1 cellular context compared by ENCODE assay signal in the genomic region with DNA sequence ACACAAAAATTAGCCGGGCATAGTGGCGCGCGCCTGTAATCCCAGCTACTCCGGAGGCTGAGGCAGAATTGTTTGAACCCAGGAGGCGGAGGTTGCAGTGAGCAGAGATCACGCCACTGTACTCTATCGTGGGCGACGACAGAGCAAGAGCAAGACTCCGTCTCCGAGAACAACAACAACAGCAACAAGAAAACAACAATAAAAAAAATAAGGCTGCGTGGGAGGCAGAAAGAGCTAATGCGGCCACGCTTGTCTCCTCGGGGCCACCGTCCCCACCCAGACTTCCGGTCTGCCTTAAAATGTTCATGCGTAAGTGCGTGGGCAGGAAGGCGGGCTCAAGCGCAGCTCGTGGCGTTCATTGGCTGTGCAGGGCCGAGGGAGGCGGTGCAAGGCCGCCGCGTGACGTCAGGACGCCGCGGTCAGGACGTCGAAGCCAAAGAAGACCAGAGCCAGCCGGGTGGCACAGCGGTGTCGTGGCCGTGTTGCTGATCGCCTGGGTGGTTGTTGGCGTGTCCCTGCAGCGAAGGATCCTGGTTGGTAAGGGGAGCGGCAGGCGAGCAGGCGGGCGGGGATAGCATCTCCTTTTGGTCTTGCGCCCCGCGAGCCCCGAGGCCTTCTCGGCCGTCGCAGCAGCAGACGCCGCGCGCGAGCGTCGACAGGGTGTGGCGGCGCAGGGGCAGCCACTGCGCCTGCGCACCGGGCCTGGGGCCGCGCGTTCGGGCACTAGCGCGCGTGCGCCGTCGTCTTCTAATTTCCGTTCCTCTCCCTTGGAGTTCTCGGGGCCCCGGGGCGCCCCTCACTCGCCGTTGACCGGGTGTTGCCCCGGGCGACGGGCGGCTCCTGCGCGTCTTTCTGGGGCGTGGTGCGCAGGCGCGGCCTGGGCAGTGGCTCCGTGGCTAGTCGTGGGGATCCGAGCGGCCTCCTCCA.
TF ChIP-seq lines count a peak whose summit lies in the region.

A gene (plus strand): TSS at position 426 of the 927 bp plus-strand sequence. CDS start 2,146 bp downstream, outside the sequence.

TF ChIP-seq in GM12878, 131 proteins besides CTCF, POLR2A, EP300 and RAD21 (continued from another document and continues in another):
- TF ChIP-seq, protein P1, sequence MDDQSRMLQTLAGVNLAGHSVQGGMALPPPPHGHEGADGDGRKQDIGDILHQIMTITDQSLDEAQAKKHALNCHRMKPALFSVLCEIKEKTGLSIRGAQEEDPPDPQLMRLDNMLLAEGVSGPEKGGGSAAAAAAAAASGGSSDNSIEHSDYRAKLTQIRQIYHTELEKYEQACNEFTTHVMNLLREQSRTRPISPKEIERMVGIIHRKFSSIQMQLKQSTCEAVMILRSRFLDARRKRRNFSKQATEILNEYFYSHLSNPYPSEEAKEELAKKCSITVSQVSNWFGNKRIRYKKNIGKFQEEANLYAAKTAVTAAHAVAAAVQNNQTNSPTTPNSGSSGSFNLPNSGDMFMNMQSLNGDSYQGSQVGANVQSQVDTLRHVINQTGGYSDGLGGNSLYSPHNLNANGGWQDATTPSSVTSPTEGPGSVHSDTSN (IDR thresholded peaks at IDR 0.05; ENCODE audit: insufficient replicate concordance, low read depth, low read length): no peak
- TF ChIP-seq PAX5 (IDR thresholded peaks at IDR 0.05; ENCODE audit: borderline replicate concordance, low read depth, low read length) (peak; percentile 65; the same call in 1 of the 2 replicates), CHD1 (IDR thresholded peaks at IDR 0.05; ENCODE audit: low read depth, low read length) (no peak), TBL1XR1 (IDR thresholded peaks at IDR 0.05; ENCODE audit: low read depth, low read length) (no peak), MEF2A (IDR thresholded peaks at IDR 0.05; ENCODE audit: insufficient read depth, low read depth, low read length) (no peak), YBX1 (IDR thresholded peaks at IDR 0.05) (no peak), SMAD1 (IDR thresholded peaks at IDR 0.05; ENCODE audit: low read depth, partially characterized antibody) (no peak), CHD2 (IDR thresholded peaks at IDR 0.05; ENCODE audit: borderline replicate concordance, low read depth, low read length) (peak; percentile 69; the same call in 1 of the 2 replicates), ZBED1 (IDR thresholded peaks at IDR 0.05; ENCODE audit: borderline replicate concordance) (peak; percentile 39; the same call in 1 of the 2 replicates), KAT2A (conservative IDR thresholded peaks at IDR 0.05; ENCODE audit: control insufficient read depth, low read depth, low read length) (no peak), NFXL1 (IDR thresholded peaks at IDR 0.05; ENCODE audit: borderline replicate concordance) (0 out of 2 replicates have a peak, but pooled peaks have one; percentile 66), NRF1 (conservative IDR thresholded peaks at IDR 0.05; ENCODE audit: low read depth, low read length) (peak; percentile 80), MTA2 (IDR thresholded peaks at IDR 0.05; ENCODE audit: low read depth) (no peak), SUPT20H (IDR thresholded peaks at IDR 0.05; ENCODE audit: borderline replicate concordance, control insufficient read depth, low read depth, low read length) (no peak), PAX8 (IDR thresholded peaks at IDR 0.05) (no peak), JUND (IDR thresholded peaks at IDR 0.05; ENCODE audit: low read depth, low read length) (no peak), NR2F1 (conservative IDR thresholded peaks at IDR 0.05) (peak; percentile 55), BHLHE40 (IDR thresholded peaks at IDR 0.05; ENCODE audit: borderline replicate concordance in 1 of 2, low read depth in 2 of 2, low read length in 1 of 2) (peak in 1 of 2 experiments; percentile 67; a peak in 2 of 4 replicates), KDM1A (IDR thresholded peaks at IDR 0.05; ENCODE audit: borderline replicate concordance) (no peak), TAF1 (IDR thresholded peaks at IDR 0.05; ENCODE audit: borderline replicate concordance, low read depth, low read length) (peak; percentile 79; the same call in 1 of the 2 replicates), RELA (IDR thresholded peaks at IDR 0.05; ENCODE audit: borderline replicate concordance, partially characterized antibody) (peak; percentile 72), RFX5 (IDR thresholded peaks at IDR 0.05; ENCODE audit: low read depth, low read length) (no peak; the same call in 1 of the 2 replicates), FOS (IDR thresholded peaks at IDR 0.05; ENCODE audit: borderline replicate concordance, extremely low read depth, insufficient read length) (peak; percentile 5), KLF5 (IDR thresholded peaks at IDR 0.05; ENCODE audit: partially characterized antibody) (no peak), RBBP5 (conservative IDR thresholded peaks at IDR 0.05) (no peak), RUNX3 (IDR thresholded peaks at IDR 0.05; ENCODE audit: low read length) (peak; percentile 84), CBX5 (IDR thresholded peaks at IDR 0.05; ENCODE audit: low read depth) (no peak), STAT1 (conservative IDR thresholded peaks at IDR 0.05) (peak; percentile 59; the same call in 1 of the 2 replicates), FOXK2 (IDR thresholded peaks at IDR 0.05) (peak; percentile 45; the same call in 1 of the 2 replicates), IKZF2 (IDR thresholded peaks at IDR 0.05) (no peak; a peak in 1 of 4 replicates)
- TF ChIP-seq, protein P2, sequence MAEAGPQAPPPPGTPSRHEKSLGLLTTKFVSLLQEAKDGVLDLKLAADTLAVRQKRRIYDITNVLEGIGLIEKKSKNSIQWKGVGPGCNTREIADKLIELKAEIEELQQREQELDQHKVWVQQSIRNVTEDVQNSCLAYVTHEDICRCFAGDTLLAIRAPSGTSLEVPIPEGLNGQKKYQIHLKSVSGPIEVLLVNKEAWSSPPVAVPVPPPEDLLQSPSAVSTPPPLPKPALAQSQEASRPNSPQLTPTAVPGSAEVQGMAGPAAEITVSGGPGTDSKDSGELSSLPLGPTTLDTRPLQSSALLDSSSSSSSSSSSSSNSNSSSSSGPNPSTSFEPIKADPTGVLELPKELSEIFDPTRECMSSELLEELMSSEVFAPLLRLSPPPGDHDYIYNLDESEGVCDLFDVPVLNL (IDR thresholded peaks at IDR 0.05; ENCODE audit: low read depth, low read length): no peak
- TF ChIP-seq, protein P3, sequence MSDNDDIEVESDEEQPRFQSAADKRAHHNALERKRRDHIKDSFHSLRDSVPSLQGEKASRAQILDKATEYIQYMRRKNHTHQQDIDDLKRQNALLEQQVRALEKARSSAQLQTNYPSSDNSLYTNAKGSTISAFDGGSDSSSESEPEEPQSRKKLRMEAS (IDR thresholded peaks at IDR 0.05; ENCODE audit: low read depth, low read length): no peak
- TF ChIP-seq, protein P4, sequence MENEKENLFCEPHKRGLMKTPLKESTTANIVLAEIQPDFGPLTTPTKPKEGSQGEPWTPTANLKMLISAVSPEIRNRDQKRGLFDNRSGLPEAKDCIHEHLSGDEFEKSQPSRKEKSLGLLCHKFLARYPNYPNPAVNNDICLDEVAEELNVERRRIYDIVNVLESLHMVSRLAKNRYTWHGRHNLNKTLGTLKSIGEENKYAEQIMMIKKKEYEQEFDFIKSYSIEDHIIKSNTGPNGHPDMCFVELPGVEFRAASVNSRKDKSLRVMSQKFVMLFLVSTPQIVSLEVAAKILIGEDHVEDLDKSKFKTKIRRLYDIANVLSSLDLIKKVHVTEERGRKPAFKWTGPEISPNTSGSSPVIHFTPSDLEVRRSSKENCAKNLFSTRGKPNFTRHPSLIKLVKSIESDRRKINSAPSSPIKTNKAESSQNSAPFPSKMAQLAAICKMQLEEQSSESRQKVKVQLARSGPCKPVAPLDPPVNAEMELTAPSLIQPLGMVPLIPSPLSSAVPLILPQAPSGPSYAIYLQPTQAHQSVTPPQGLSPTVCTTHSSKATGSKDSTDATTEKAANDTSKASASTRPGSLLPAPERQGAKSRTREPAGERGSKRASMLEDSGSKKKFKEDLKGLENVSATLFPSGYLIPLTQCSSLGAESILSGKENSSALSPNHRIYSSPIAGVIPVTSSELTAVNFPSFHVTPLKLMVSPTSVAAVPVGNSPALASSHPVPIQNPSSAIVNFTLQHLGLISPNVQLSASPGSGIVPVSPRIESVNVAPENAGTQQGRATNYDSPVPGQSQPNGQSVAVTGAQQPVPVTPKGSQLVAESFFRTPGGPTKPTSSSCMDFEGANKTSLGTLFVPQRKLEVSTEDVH (IDR thresholded peaks at IDR 0.05; ENCODE audit: low read depth, partially characterized antibody): no peak
- TF ChIP-seq, protein P5, sequence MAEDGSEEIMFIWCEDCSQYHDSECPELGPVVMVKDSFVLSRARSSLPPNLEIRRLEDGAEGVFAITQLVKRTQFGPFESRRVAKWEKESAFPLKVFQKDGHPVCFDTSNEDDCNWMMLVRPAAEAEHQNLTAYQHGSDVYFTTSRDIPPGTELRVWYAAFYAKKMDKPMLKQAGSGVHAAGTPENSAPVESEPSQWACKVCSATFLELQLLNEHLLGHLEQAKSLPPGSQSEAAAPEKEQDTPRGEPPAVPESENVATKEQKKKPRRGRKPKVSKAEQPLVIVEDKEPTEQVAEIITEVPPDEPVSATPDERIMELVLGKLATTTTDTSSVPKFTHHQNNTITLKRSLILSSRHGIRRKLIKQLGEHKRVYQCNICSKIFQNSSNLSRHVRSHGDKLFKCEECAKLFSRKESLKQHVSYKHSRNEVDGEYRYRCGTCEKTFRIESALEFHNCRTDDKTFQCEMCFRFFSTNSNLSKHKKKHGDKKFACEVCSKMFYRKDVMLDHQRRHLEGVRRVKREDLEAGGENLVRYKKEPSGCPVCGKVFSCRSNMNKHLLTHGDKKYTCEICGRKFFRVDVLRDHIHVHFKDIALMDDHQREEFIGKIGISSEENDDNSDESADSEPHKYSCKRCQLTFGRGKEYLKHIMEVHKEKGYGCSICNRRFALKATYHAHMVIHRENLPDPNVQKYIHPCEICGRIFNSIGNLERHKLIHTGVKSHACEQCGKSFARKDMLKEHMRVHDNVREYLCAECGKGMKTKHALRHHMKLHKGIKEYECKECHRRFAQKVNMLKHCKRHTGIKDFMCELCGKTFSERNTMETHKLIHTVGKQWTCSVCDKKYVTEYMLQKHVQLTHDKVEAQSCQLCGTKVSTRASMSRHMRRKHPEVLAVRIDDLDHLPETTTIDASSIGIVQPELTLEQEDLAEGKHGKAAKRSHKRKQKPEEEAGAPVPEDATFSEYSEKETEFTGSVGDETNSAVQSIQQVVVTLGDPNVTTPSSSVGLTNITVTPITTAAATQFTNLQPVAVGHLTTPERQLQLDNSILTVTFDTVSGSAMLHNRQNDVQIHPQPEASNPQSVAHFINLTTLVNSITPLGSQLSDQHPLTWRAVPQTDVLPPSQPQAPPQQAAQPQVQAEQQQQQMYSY (CRISPR knock-in tag; IDR thresholded peaks at IDR 0.05): no peak
- TF ChIP-seq, protein P6, sequence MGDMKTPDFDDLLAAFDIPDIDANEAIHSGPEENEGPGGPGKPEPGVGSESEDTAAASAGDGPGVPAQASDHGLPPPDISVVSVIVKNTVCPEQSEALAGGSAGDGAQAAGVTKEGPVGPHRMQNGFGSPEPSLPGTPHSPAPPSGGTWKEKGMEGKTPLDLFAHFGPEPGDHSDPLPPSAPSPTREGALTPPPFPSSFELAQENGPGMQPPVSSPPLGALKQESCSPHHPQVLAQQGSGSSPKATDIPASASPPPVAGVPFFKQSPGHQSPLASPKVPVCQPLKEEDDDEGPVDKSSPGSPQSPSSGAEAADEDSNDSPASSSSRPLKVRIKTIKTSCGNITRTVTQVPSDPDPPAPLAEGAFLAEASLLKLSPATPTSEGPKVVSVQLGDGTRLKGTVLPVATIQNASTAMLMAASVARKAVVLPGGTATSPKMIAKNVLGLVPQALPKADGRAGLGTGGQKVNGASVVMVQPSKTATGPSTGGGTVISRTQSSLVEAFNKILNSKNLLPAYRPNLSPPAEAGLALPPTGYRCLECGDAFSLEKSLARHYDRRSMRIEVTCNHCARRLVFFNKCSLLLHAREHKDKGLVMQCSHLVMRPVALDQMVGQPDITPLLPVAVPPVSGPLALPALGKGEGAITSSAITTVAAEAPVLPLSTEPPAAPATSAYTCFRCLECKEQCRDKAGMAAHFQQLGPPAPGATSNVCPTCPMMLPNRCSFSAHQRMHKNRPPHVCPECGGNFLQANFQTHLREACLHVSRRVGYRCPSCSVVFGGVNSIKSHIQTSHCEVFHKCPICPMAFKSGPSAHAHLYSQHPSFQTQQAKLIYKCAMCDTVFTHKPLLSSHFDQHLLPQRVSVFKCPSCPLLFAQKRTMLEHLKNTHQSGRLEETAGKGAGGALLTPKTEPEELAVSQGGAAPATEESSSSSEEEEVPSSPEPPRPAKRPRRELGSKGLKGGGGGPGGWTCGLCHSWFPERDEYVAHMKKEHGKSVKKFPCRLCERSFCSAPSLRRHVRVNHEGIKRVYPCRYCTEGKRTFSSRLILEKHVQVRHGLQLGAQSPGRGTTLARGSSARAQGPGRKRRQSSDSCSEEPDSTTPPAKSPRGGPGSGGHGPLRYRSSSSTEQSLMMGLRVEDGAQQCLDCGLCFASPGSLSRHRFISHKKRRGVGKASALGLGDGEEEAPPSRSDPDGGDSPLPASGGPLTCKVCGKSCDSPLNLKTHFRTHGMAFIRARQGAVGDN (IDR thresholded peaks at IDR 0.05): peak; percentile 99
- TF ChIP-seq, protein P7, sequence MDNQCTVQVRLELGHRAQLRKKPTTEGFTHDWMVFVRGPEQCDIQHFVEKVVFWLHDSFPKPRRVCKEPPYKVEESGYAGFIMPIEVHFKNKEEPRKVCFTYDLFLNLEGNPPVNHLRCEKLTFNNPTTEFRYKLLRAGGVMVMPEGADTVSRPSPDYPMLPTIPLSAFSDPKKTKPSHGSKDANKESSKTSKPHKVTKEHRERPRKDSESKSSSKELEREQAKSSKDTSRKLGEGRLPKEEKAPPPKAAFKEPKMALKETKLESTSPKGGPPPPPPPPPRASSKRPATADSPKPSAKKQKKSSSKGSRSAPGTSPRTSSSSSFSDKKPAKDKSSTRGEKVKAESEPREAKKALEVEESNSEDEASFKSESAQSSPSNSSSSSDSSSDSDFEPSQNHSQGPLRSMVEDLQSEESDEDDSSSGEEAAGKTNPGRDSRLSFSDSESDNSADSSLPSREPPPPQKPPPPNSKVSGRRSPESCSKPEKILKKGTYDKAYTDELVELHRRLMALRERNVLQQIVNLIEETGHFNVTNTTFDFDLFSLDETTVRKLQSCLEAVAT (IDR thresholded peaks at IDR 0.05): peak; percentile 89; the same call in 1 of the 2 replicates
- TF ChIP-seq, protein P8, sequence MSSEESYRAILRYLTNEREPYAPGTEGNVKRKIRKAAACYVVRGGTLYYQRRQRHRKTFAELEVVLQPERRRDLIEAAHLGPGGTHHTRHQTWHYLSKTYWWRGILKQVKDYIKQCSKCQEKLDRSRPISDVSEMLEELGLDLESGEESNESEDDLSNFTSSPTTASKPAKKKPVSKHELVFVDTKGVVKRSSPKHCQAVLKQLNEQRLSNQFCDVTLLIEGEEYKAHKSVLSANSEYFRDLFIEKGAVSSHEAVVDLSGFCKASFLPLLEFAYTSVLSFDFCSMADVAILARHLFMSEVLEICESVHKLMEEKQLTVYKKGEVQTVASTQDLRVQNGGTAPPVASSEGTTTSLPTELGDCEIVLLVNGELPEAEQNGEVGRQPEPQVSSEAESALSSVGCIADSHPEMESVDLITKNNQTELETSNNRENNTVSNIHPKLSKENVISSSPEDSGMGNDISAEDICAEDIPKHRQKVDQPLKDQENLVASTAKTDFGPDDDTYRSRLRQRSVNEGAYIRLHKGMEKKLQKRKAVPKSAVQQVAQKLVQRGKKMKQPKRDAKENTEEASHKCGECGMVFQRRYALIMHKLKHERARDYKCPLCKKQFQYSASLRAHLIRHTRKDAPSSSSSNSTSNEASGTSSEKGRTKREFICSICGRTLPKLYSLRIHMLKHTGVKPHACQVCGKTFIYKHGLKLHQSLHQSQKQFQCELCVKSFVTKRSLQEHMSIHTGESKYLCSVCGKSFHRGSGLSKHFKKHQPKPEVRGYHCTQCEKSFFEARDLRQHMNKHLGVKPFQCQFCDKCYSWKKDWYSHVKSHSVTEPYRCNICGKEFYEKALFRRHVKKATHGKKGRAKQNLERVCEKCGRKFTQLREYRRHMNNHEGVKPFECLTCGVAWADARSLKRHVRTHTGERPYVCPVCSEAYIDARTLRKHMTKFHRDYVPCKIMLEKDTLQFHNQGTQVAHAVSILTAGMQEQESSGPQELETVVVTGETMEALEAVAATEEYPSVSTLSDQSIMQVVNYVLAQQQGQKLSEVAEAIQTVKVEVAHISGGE (CRISPR knock-in tag; IDR thresholded peaks at IDR 0.05): no peak
